In genomic region chrX:119003462-119003861, GRCh38 we compare ENCODE assay signal across 25 cellular contexts. TPM values are rescaled to one million over a fixed set of nuclear protein-coding genes. Genes with fewer than 3 reads are reported as not detected.
DNase-seq lines count a peak whose midpoint lies in the region; ATAC-seq, FAIRE-seq and TF ChIP-seq lines count a peak whose summit lies in the region.
"Had no signal": no experiment of that assay in that cellular context is flagged by ENCODE, and none has a peak within 500 bp of the region (broad histone marks: within the 10 kb centered on the region; RNA-seq: fewer than 3 reads in every experiment).

No MANE protein-coding gene starts in this region.

- no peak for TF ChIP-seq CTCF in A549 (IDR thresholded peaks at IDR 0.05)
- TF ChIP-seq CTCF in VCaP (conservative IDR thresholded peaks at IDR 0.05), result no peak
- TF ChIP-seq CTCF in neural progenitor cell (IDR thresholded peaks at IDR 0.05), result no peak

- 62% methylated on average over 3 of the region's 3 CpGs for WGBS in A549 (ENCODE audit: missing lambda C conversion rate)

- no peak overlapping the region for H3K4me2 ChIP-seq in A549
- H3K4me2 ChIP-seq in neural progenitor cell, result no peak overlapping the region
- H3K4me2 ChIP-seq: BLaER1 treated with 17β-estradiol and CSF1 and Interleukin-3, amounts not matched to agents 10 nM and 100 nM had no signal

- H3K4me1 ChIP-seq in A549, result no peaks in the 10 kb centered on the region
- H3K4me1 ChIP-seq in neural progenitor cell, result no peaks in the 10 kb centered on the region
- H3K4me1 ChIP-seq: BE2C; BLaER1 treated with 17β-estradiol and CSF1 and Interleukin-3, amounts not matched to agents 10 nM and 100 nM had no signal

- no peak for TF ChIP-seq RAD21 in A549 (conservative IDR thresholded peaks at IDR 0.05 in 1 of 2, IDR thresholded peaks at IDR 0.05 in 1 of 2)

- H3K4me3 Mint-ChIP-seq in neural progenitor cell, result no peak overlapping the region
- H3K4me3 Mint-ChIP-seq: CD14-positive monocyte; CD4-positive, alpha-beta T cell; CD8-positive, alpha-beta memory T cell had no signal

- CTCF ChIA-PET in A549 (lab: Yijun Ruan, JAX), result interaction anchor here (0.7 to 4.5 kb wide), 4 partner anchors 12 to 64 kb away, joined by 3 to 31 read pairs (median 12); no protein-coding TSS in a partner anchor

- H3K27me3 Mint-ChIP-seq in neural progenitor cell (ENCODE audit: insufficient read depth, low read depth), result no peaks in the 10 kb centered on the region
- H3K27me3 Mint-ChIP-seq: CD4-positive, alpha-beta T cell had no signal

- no peaks in the 10 kb centered on the region for H3K36me3 ChIP-seq in neural progenitor cell
- H3K36me3 ChIP-seq: BE2C had no signal

- H3K27ac Mint-ChIP-seq in neural progenitor cell, result no peak overlapping the region
- H3K27ac Mint-ChIP-seq: CD14-positive monocyte; CD4-positive, alpha-beta T cell had no signal

- TF ChIP-seq POLR2A in A549 (IDR thresholded peaks at IDR 0.05; ENCODE audit: low read length), result no peak

- no peak overlapping the region for H2AFZ ChIP-seq in neural progenitor cell (replicated peaks)

- H3K36me3 Mint-ChIP-seq in neural progenitor cell, result no peaks in the 10 kb centered on the region
- H3K36me3 Mint-ChIP-seq: CD8-positive, alpha-beta memory T cell had no signal

- no peaks in the 10 kb centered on the region for H3F3A ChIP-seq in neural progenitor cell (ENCODE audit: low read depth)

- DNase-seq in A549 (ENCODE audit: low read depth in 1 of 2, low spot score in 1 of 2) (no peak), M059J (ENCODE audit: low read depth) (peak; percentile 15), neural progenitor cell (ENCODE audit: low spot score) (no peak)
- DNase-seq: ACHN; AML-193; BE2C; CD4-positive, alpha-beta T cell; CD8-positive, alpha-beta memory T cell; DMS 273 treated with DMSO at 0.1 percent for 48 hours; DMS79; EL; GDM1; H7; HCEC 1CT had no signal

- H3K9me3 Mint-ChIP-seq in neural progenitor cell, result no peaks in the 10 kb centered on the region
- H3K9me3 Mint-ChIP-seq: CD14-positive monocyte; CD4-positive, alpha-beta T cell; CD8-positive, alpha-beta memory T cell had no signal

- TF ChIP-seq EP300 in A549 (IDR thresholded peaks at IDR 0.05), result no peak

- H3K27ac ChIP-seq in A549 (no peak overlapping the region), VCaP (peak overlapping the region; percentile 10; the same call in 1 of the 2 replicates), neural progenitor cell (no peak overlapping the region)
- H3K27ac ChIP-seq: 22Rv1; BLaER1 treated with 17β-estradiol and CSF1 and Interleukin-3, amounts not matched to agents 10 nM and 100 nM had no signal

- POLR2A ChIA-PET in A549 (lab: Yijun Ruan, JAX), result no interaction called here

- no peaks in the 10 kb centered on the region for H3K27me3 ChIP-seq in neural progenitor cell
- H3K27me3 ChIP-seq: BE2C; BLaER1 treated with 17β-estradiol and CSF1 and Interleukin-3, amounts not matched to agents 10 nM and 100 nM had no signal

- no peak overlapping the region for H3K9ac ChIP-seq in neural progenitor cell
- H3K9ac ChIP-seq: BLaER1 treated with 17β-estradiol and CSF1 and Interleukin-3, amounts not matched to agents 10 nM and 100 nM had no signal

- peaks cover 6% of the 10 kb centered on the region for H3K4me1 Mint-ChIP-seq in neural progenitor cell
- H3K4me1 Mint-ChIP-seq: CD14-positive monocyte had no signal

- peak; percentile 49 for FAIRE-seq in A549 (lab: Jason Lieb, UNC)
- FAIRE-seq: A204.1, D721Med, GM12878, GM19239, H1 had no signal

- no peaks in the 10 kb centered on the region for H4K20me1 ChIP-seq in neural progenitor cell (ENCODE audit: low read depth)

- H3K4me3 ChIP-seq in A549 (no peak overlapping the region), neural progenitor cell (no peak overlapping the region)
- H3K4me3 ChIP-seq: BLaER1 treated with 17β-estradiol and CSF1 and Interleukin-3, amounts not matched to agents 10 nM and 100 nM; GM12878 had no signal

- ATAC-seq in A549 (no peak), HG02623 (IDR thresholded peaks at IDR 0.05; ENCODE audit: unreplicated experiment) (no peak), GM21717 (IDR thresholded peaks at IDR 0.05; ENCODE audit: unreplicated experiment) (no peak)
- ATAC-seq: GM12878 had no signal

- H3K79me2 ChIP-seq in neural progenitor cell (ENCODE audit: low read depth), result no peaks in the 10 kb centered on the region

- H3K9me3 ChIP-seq in A549, result no peaks in the 10 kb centered on the region
- H3K9me3 ChIP-seq in neural progenitor cell (ENCODE audit: low read depth), result no peaks in the 10 kb centered on the region
- H3K9me3 ChIP-seq: BE2C; BLaER1 treated with 17β-estradiol and CSF1 and Interleukin-3, amounts not matched to agents 10 nM and 100 nM had no signal

TF ChIP-seq in A549, 52 proteins besides CTCF, POLR2A, EP300 and RAD21:
- TF ChIP-seq SREBF2 (IDR thresholded peaks at IDR 0.05), result no peak
- TF ChIP-seq JUNB (IDR thresholded peaks at IDR 0.05), result no peak
- no peak for TF ChIP-seq HOXB13 (CRISPR knock-in tag; IDR thresholded peaks at IDR 0.05; ENCODE audit: low read depth)
- no peak for TF ChIP-seq REST (IDR thresholded peaks at IDR 0.05)
- no peak for TF ChIP-seq BHLHE40 (IDR thresholded peaks at IDR 0.05; ENCODE audit: low read depth, low read length)

RNA-seq across cellular contexts. Expression of gene LONRF3, which starts 29.0 kb away (rescaled TPM):
- 7.7 and 8.1 TPM in 2 replicates for polyA plus RNA-seq in A549 (2011; rRNA removed)
- polyA plus RNA-seq in A549 (2012; cell fraction: cytosol; rRNA removed), result 1.3 and 1.5 TPM in 2 replicates
- 1.6 TPM in 2 replicates for polyA plus RNA-seq in A549 (2012; cell fraction: nucleus; rRNA removed)
- 2.5 to 3.1 TPM (median 2.7 TPM) in 3 replicates for polyA plus RNA-seq in A549 (2017; fragmentation: RNase III; extraction: RNeasy Plus Mini Kit Qiagen cat#74134 plus additional on column Dnase treatment)
- polyA minus RNA-seq in A549 (2011; rRNA and poly(A)+ RNA removed), result 8.4 and 9.5 TPM in 2 replicates
- total RNA-seq in M059J (2014; rRNA removed; shearing (Covaris generic)), result 5.6 and 8.7 TPM in 2 replicates
- total RNA-seq in neural progenitor cell (ENCODE audit: low replicate concordance), result 0.25 and 0.39 TPM in 2 replicates
- polyA plus RNA-seq: H1 had no signal
